In the genomic region with DNA sequence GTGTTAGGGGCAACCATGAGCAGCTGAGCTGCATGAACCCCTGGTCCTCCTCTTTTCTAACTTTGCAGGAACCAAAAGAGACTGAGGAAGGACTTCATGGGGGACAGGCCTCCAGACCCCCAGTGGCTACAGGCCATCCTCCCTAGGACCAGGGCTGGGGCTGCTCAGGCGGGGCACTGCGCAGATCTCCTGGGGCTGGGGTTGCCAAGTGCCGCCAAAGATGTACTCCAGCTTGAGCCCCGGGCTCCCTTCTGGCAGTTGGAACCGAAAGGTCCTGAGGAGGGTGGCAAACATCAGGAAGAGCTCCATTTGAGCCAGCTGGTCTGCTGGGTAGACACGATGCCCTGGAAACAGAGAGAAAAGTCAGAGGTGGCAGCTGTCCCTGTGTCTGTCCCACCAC, we compare ENCODE assay signal across 13 cellular contexts.
"Had no signal": no experiment of that assay in that cellular context is flagged by ENCODE, and none has a peak within 500 bp of the region (broad histone marks: within the 10 kb centered on the region; RNA-seq: fewer than 3 reads in every experiment).

No MANE protein-coding gene starts in this region.

- H3K36me3 ChIP-seq: lower lobe of right lung, right lobe of liver, vagina had no signal

- H3K4me3 ChIP-seq: lower lobe of right lung, mucosa of descending colon, right lobe of liver, testis, vagina had no signal

- DNase-seq: activated CD4-positive, CD25-positive, alpha-beta regulatory T cell; activated CD8-positive, alpha-beta memory T cell treated with anti-CD3 and anti-CD28 coated beads, Interleukin-2, amount 50 U/mL, for 48 hours; activated naive CD8-positive, alpha-beta T cell treated with anti-CD3 and anti-CD28 coated beads, Interleukin-2, amount 10 ng/mL, durations not matched to agents 7 days and 5 days; activated T-cell treated with anti-CD3 and anti-CD28 coated beads, Interleukin-2, amount 50 U/mL, for 4 hours; cortex of kidney; kidney; lower lobe of right lung; mucosa of descending colon; occipital lobe; right lobe of liver; stimulated activated CD4-positive, alpha-beta T cell treated with anti-CD3 and anti-CD28 coated beads, Interleukin-4, amount 100 ng/mL, for 1 hour had no signal

- H3K27me3 ChIP-seq: right lobe of liver, testis, vagina had no signal

- H3K9me3 ChIP-seq: lower lobe of right lung, mucosa of descending colon, right lobe of liver, testis, vagina had no signal

- H3K27ac ChIP-seq: lower lobe of right lung, right lobe of liver, testis, vagina had no signal

- H3K4me1 ChIP-seq: lower lobe of right lung, testis, vagina had no signal
